In genomic region chr16:48300391-48300856, GRCh38 we compare ENCODE assay signal across 1 cellular context.
A peak's percentile ranks its signal among the peaks of the same experiment; 100 is the strongest.
TF ChIP-seq lines count a peak whose summit lies in the region.

No MANE protein-coding gene starts in this region.

TF ChIP-seq in K562, 482 proteins besides CTCF, POLR2A, EP300 and RAD21 (continued from another document):
- TF ChIP-seq TSHZ1 (CRISPR knock-in tag; IDR thresholded peaks at IDR 0.05) (peak; percentile 77; the same call in 1 of the 2 replicates), EHMT2 (IDR thresholded peaks at IDR 0.05) (no peak), CEBPB (tag; IDR thresholded peaks at IDR 0.05) (peak; percentile 70)
